11 cellular contexts compared by ENCODE assay signal in the genomic region with DNA sequence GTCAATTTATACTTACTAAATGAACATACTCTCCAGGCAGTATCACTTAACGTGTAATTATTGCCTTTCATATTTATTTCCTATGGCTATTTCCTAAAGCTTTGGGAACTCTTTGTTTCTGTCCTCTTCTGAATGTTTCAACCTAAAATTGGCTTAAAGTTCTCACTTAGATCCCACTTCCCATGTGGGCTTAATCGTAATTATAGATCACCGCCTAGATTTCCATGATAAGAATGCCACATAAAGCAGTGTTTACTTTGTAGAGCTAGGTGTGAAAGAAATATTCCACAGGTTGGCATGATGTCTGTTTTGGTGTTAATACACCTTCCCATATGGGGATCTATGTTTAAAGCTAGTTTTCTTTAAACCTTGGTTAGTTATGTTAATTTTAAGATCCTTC. TPM values are rescaled to one million over a fixed set of nuclear protein-coding genes. Genes with fewer than 3 reads are reported as not detected.
DNase-seq lines count a peak whose midpoint lies in the region; ATAC-seq, FAIRE-seq and TF ChIP-seq lines count a peak whose summit lies in the region.
"Had no signal": no experiment of that assay in that cellular context is flagged by ENCODE, and none has a peak within 500 bp of the region (broad histone marks: within the 10 kb centered on the region; RNA-seq: fewer than 3 reads in every experiment).

No MANE protein-coding gene starts in this region.

- H3K4me3 Mint-ChIP-seq in activated CD4-positive, alpha-beta memory T cell treated with anti-CD3 and anti-CD28 coated beads, Interleukin-2, amount 10 ng/mL, durations not matched to agents 7 days and 5 days: no peak overlapping the region
- H3K4me3 Mint-ChIP-seq: CD4-positive, alpha-beta T cell had no signal

- TSS peak; percentile 43 for BruUV-seq in Panc1 (replicated peaks; lab: Mats Ljungman, UMichigan)

- H3K4me1 Mint-ChIP-seq in activated CD4-positive, alpha-beta memory T cell treated with anti-CD3 and anti-CD28 coated beads, Interleukin-2, amount 10 ng/mL, durations not matched to agents 7 days and 5 days: no peaks in the 10 kb centered on the region

- H3K9me3 Mint-ChIP-seq in activated CD4-positive, alpha-beta memory T cell treated with anti-CD3 and anti-CD28 coated beads, Interleukin-2, amount 10 ng/mL, durations not matched to agents 7 days and 5 days: no peaks in the 10 kb centered on the region
- H3K9me3 Mint-ChIP-seq: CD4-positive, alpha-beta T cell had no signal

- 30 to 42% methylated on average over 3 of the region's 3 CpGs for WGBS in heart right ventricle, 2 donors
- 60% methylated on average over 2 of the region's 3 CpGs; no CpG with 5 or more reads in 1 of the 2 experiments for WGBS in mesodermal cell (ENCODE audit: insufficient coverage in 2 of 2), 2 experiments
- WGBS in pancreas, 2 donors: 52 to 55% methylated on average over 3 of the region's 3 CpGs

- POLR2A ChIA-PET in Panc1 (lab: Charles Lee): no interaction called here
- POLR2A ChIA-PET in activated CD4-positive, alpha-beta memory T cell treated with anti-CD3 and anti-CD28 coated beads, Interleukin-2, amount 10 ng/mL, durations not matched to agents 7 days and 5 days (lab: Charles Lee): no interaction called here

- DNase-seq in heart right ventricle: no peak
- no peak for DNase-seq in left cardiac atrium
- DNase-seq in Panc1 (ENCODE audit: low read depth, low spot score): no peak
- DNase-seq in uterus: no peak
- DNase-seq in COLO829 (ENCODE audit: low spot score): no peak
- DNase-seq in activated CD4-positive, alpha-beta memory T cell treated with anti-CD3 and anti-CD28 coated beads, Interleukin-2, amount 10 ng/mL, durations not matched to agents 7 days and 5 days: no peak
- DNase-seq in pancreas: no peak
- DNase-seq: CD4-positive, alpha-beta T cell; NCI-H1048; right lobe of liver had no signal

- no peak overlapping the region for H3K27ac Mint-ChIP-seq in activated CD4-positive, alpha-beta memory T cell treated with anti-CD3 and anti-CD28 coated beads, Interleukin-2, amount 10 ng/mL, durations not matched to agents 7 days and 5 days
- H3K27ac Mint-ChIP-seq: CD4-positive, alpha-beta T cell had no signal

- intact Hi-C loops in heart right ventricle (cut with DNase I): loop anchor here in 7 of 10 donors (2.0 to 10.0 kb wide), 8 partner anchors 40 to 168 kb away; no protein-coding TSS in a partner anchor
- intact Hi-C loops in left cardiac atrium (cut with DNase I): loop anchor here in 1 of 2 donors (10.0 kb wide), 1 partner anchor 142 kb away; no protein-coding TSS in a partner anchor
- intact Hi-C loops in Panc1 (cut with micrococcal nuclease; ENCODE audit: unreplicated experiment): loop anchor here (10.0 kb wide), 1 partner anchor 142 kb away; no protein-coding TSS in a partner anchor
- intact Hi-C loops in uterus (cut with DNase I; ENCODE audit: low total_unique reads): no loop called here
- intact Hi-C loops in pancreas (cut with DNase I): no loop called here

- no peaks in the 10 kb centered on the region for H3K36me3 Mint-ChIP-seq in activated CD4-positive, alpha-beta memory T cell treated with anti-CD3 and anti-CD28 coated beads, Interleukin-2, amount 10 ng/mL, durations not matched to agents 7 days and 5 days (ENCODE audit: low read depth)

- TF ChIP-seq POLR2A in uterus (IDR thresholded peaks at IDR 0.05): no peak

- CTCF ChIA-PET in Panc1 (lab: Charles Lee): no interaction called here
- CTCF ChIA-PET in activated CD4-positive, alpha-beta memory T cell treated with anti-CD3 and anti-CD28 coated beads, Interleukin-2, amount 10 ng/mL, durations not matched to agents 7 days and 5 days (lab: Charles Lee): no interaction called here

- H3K9me3 ChIP-seq in heart right ventricle (no peaks in the 10 kb centered on the region), Panc1 (ENCODE audit: control insufficient read depth, insufficient read depth, low read depth, low read length) (no peaks in the 10 kb centered on the region), mesodermal cell (ENCODE audit: control insufficient read depth, low read length) (no peaks in the 10 kb centered on the region), uterus (no peaks in the 10 kb centered on the region), pancreas (no peaks in the 10 kb centered on the region)
- H3K9me3 ChIP-seq: right lobe of liver had no signal

- TF ChIP-seq CTCF in heart right ventricle (IDR thresholded peaks at IDR 0.05) (no peak), Panc1 (IDR thresholded peaks at IDR 0.05) (no peak), uterus (IDR thresholded peaks at IDR 0.05) (no peak), pancreas (IDR thresholded peaks at IDR 0.05) (no peak)

- ATAC-seq in heart right ventricle (no peak), left cardiac atrium (no peak), Panc1 (no peak), pancreas (no peak)
- ATAC-seq: right lobe of liver had no signal

- no peak for FAIRE-seq in pancreas (lab: Jason Lieb, UNC)

- H3K27me3 ChIP-seq in heart right ventricle (no peaks in the 10 kb centered on the region), Panc1 (ENCODE audit: control insufficient read depth, insufficient read depth, low read length) (no peaks in the 10 kb centered on the region), uterus (no peaks in the 10 kb centered on the region), pancreas (no peaks in the 10 kb centered on the region)
- H3K27me3 ChIP-seq: right lobe of liver had no signal

- in situ Hi-C loops in Panc1 (cut with HindIII; ENCODE audit: low pct_unique_long_range_greater_than_20kb, low sequenced_read_pairs): no loop called here

- H3K27ac ChIP-seq in heart right ventricle (peak overlapping the region in 8 of 10 donors; percentile 47 to 86 (median 84)), Panc1 (ENCODE audit: low read length) (peak overlapping the region; percentile 74), mesodermal cell (ENCODE audit: low read depth, low read length, severe bottlenecking) (no peak overlapping the region), uterus (peak overlapping the region; percentile 74 to 84), pancreas (no peak overlapping the region)
- H3K27ac ChIP-seq: right lobe of liver had no signal

- H3K36me3 ChIP-seq in heart right ventricle: no peaks in the 10 kb centered on the region
- H3K36me3 ChIP-seq in Panc1 (ENCODE audit: control insufficient read depth, insufficient read depth, low read length): no peaks in the 10 kb centered on the region
- no peaks in the 10 kb centered on the region for H3K36me3 ChIP-seq in mesodermal cell (ENCODE audit: control insufficient read depth, insufficient read depth, low read length)
- no peaks in the 10 kb centered on the region for H3K36me3 ChIP-seq in uterus
- no peaks in the 10 kb centered on the region for H3K36me3 ChIP-seq in pancreas
- H3K36me3 ChIP-seq: right lobe of liver had no signal

- H3K4me3 ChIP-seq in heart right ventricle: peak overlapping the region in 9 of 10 donors; percentile 30 to 64 (median 54)
- peak overlapping the region; percentile 44 to 64 for H3K4me3 ChIP-seq in Panc1 (ENCODE audit: low read depth in 2 of 2, low read length in 2 of 2)
- H3K4me3 ChIP-seq in mesodermal cell (ENCODE audit: extremely low read depth, insufficient read depth, low read length, poor library complexity, severe bottlenecking): peak overlapping the region; percentile 34
- H3K4me3 ChIP-seq in uterus: peak overlapping the region; percentile 1 to 35
- no peak overlapping the region for H3K4me3 ChIP-seq in pancreas
- H3K4me3 ChIP-seq: right lobe of liver had no signal

- peaks cover 0 to 56% (median 27%) of the 10 kb centered on the region in 9 donors for H3K4me1 ChIP-seq in heart right ventricle
- H3K4me1 ChIP-seq in Panc1 (ENCODE audit: control insufficient read depth, insufficient read depth, low read length): peaks cover 29% of the 10 kb centered on the region
- peaks cover 7% of the 10 kb centered on the region for H3K4me1 ChIP-seq in mesodermal cell (ENCODE audit: control insufficient read depth, insufficient read depth, low read length, poor library complexity, severe bottlenecking)
- H3K4me1 ChIP-seq in uterus: no peaks in the 10 kb centered on the region
- peaks cover 0 to 12% (median 0%) of the 10 kb centered on the region in 3 donors for H3K4me1 ChIP-seq in pancreas
- H3K4me1 ChIP-seq: right lobe of liver had no signal

- H3K27me3 Mint-ChIP-seq in activated CD4-positive, alpha-beta memory T cell treated with anti-CD3 and anti-CD28 coated beads, Interleukin-2, amount 10 ng/mL, durations not matched to agents 7 days and 5 days: peaks cover 1% of the 10 kb centered on the region

RNA-seq across cellular contexts. Expression of a gene that starts 1.5 kb away (rescaled TPM):
- total RNA-seq in heart right ventricle (10 to 100 TPM in 9 of 10 donors, 1 to 10 TPM in 1; 8.3 to 66.1 (median 43.2) TPM), left cardiac atrium (10 to 100 TPM; 16.0 to 22.4 TPM), Panc1 (2021; ENCODE audit: unreplicated experiment) (17.1 TPM), uterus (10 to 100 TPM; 54.8 to 96.2 (median 87.2) TPM), pancreas (10 to 100 TPM in 1 of 6 donors, 1 to 10 TPM in 5; 1.3 to 12.3 (median 3.5) TPM)
- polyA plus RNA-seq in heart right ventricle (1 to 10 TPM; 1.9 to 8.0 TPM), pancreas (1 to 10 TPM; 1.5 to 4.8 TPM)
- polyA plus RNA-seq in Panc1 (2012; ENCODE audit: insufficient read length): 9.2 TPM
- 14.4 TPM for polyA plus RNA-seq in mesodermal cell (2013, experiment 1 of 2)
- 12.2 TPM for polyA plus RNA-seq in mesodermal cell (2013, experiment 2 of 2)
- total RNA-seq in activated CD4-positive, alpha-beta memory T cell treated with anti-CD3 and anti-CD28 coated beads, Interleukin-2, amount 10 ng/mL, durations not matched to agents 7 days and 5 days: under 1 TPM; 0.55 to 0.65 TPM

Comparison
In these comparisons a context has a peak if more than half of its experiments do, and no peak if none do; other contexts are left out.
1. H3K27ac ChIP-seq: peak in heart right ventricle (8 of 10), Panc1 (single experiment) and uterus (2 of 2); none in mesodermal cell (single experiment) and pancreas (0 of 4).
2. H3K4me3 ChIP-seq: peak in heart right ventricle (9 of 10), Panc1 (2 of 2), mesodermal cell (single experiment) and uterus (2 of 2); none in pancreas (0 of 4).
3. intact Hi-C loops: an anchor here in heart right ventricle (2.0 to 10.0 kb wide) and Panc1 (10.0 kb wide); none called in uterus and pancreas.